8 cellular contexts compared by ENCODE assay signal in genomic region chr9:34125681-34126206, GRCh38. TPM values are rescaled to one million over a fixed set of nuclear protein-coding genes. Genes with fewer than 3 reads are reported as not detected.
A peak's percentile ranks its signal among the peaks of the same experiment; 100 is the strongest.
DNase-seq lines count a peak whose midpoint lies in the region; ATAC-seq and TF ChIP-seq lines count a peak whose summit lies in the region.

No MANE protein-coding gene starts in this region.

- H3K36me3 ChIP-seq in Panc1 (ENCODE audit: control insufficient read depth, insufficient read depth, low read length) (peaks cover 7% of the 10 kb centered on the region), duodenal mucosa (ENCODE audit: control insufficient read depth in 1 of 2, insufficient read depth in 2 of 2, low read length in 2 of 2) (peaks cover 2 to 18% of the 10 kb centered on the region in 2 donors)

- H3K4me3 ChIP-seq in Panc1 (ENCODE audit: low read depth in 2 of 2, low read length in 2 of 2) (peak overlapping the region; percentile 86 to 90), duodenal mucosa (ENCODE audit: low read depth in 1 of 2, low read length in 2 of 2) (peak overlapping the region; percentile 83 to 97), mononuclear cell (ENCODE audit: low read length) (peak overlapping the region; percentile 60)

- ATAC-seq in Panc1 (peak; percentile 25), GM18519 (IDR thresholded peaks at IDR 0.05; ENCODE audit: low FRiP score, unreplicated experiment) (no peak), GM19324 (IDR thresholded peaks at IDR 0.05; ENCODE audit: low FRiP score, unreplicated experiment) (no peak)

- H3K27me3 ChIP-seq in Panc1 (ENCODE audit: control insufficient read depth, insufficient read depth, low read length) (no peaks in the 10 kb centered on the region), duodenal mucosa (ENCODE audit: control insufficient read depth in 1 of 2, insufficient read depth in 2 of 2, low read length in 2 of 2) (no peaks in the 10 kb centered on the region), mononuclear cell (ENCODE audit: insufficient read depth, low read length) (peaks cover 4% of the 10 kb centered on the region)

- no TSS peak for BruUV-seq in Panc1 (replicated peaks; lab: Mats Ljungman, UMichigan)

- H3K9me3 ChIP-seq in Panc1 (ENCODE audit: control insufficient read depth, insufficient read depth, low read depth, low read length) (no peaks in the 10 kb centered on the region), duodenal mucosa (ENCODE audit: control insufficient read depth in 1 of 2, low read length in 2 of 2) (no peaks in the 10 kb centered on the region), mononuclear cell (ENCODE audit: low read depth, low read length) (no peaks in the 10 kb centered on the region)

- peak overlapping the region; percentile 94 to 97 for H3K9ac ChIP-seq in duodenal mucosa (ENCODE audit: low read depth in 1 of 2, low read length in 2 of 2)

- CTCF ChIA-PET in Panc1 (lab: Charles Lee) = no interaction called here

- no peak for TF ChIP-seq CTCF in Panc1 (IDR thresholded peaks at IDR 0.05)

- in situ Hi-C loops in Panc1 (cut with HindIII; ENCODE audit: low pct_unique_long_range_greater_than_20kb, low sequenced_read_pairs) = no loop called here

- DNase-seq in activated CD8-positive, alpha-beta memory T cell treated with anti-CD3 and anti-CD28 coated beads for 24 hours = peak; percentile 57
- DNase-seq in activated CD8-positive, alpha-beta memory T cell treated with anti-CD3 and anti-CD28 coated beads, Interleukin-2, amount 50 U/mL, for 4 hours = no peak
- DNase-seq in Panc1 (ENCODE audit: low read depth, low spot score) = no peak
- DNase-seq in 8988T = no peak

- peak overlapping the region; percentile 92 for H3K27ac ChIP-seq in Panc1 (ENCODE audit: low read length)
- H3K27ac ChIP-seq in duodenal mucosa (ENCODE audit: low read depth, low read length) = peak overlapping the region; percentile 85

- H3K4me1 ChIP-seq in Panc1 (ENCODE audit: control insufficient read depth, insufficient read depth, low read length) = peaks cover 17% of the 10 kb centered on the region
- peaks cover 29 to 38% of the 10 kb centered on the region in 2 donors for H3K4me1 ChIP-seq in duodenal mucosa (ENCODE audit: control insufficient read depth in 1 of 2, insufficient read depth in 2 of 2, low read length in 2 of 2)
- peaks cover 49% of the 10 kb centered on the region for H3K4me1 ChIP-seq in mononuclear cell (ENCODE audit: insufficient read depth, low read length)

- intact Hi-C loops in Panc1 (cut with micrococcal nuclease; ENCODE audit: unreplicated experiment) = no loop called here

- POLR2A ChIA-PET in Panc1 (lab: Charles Lee) = interaction anchor here (0.6 kb wide), 1 partner anchor 44 kb away, joined by 3 read pairs; no protein-coding TSS in a partner anchor

RNA-seq across cellular contexts. Expression of gene DCAF12, which starts 0.8 kb away (rescaled TPM):
- total RNA-seq in Panc1 (2021; ENCODE audit: unreplicated experiment) (38.3 TPM), mononuclear cell (6.6 TPM)
- 25.2 TPM for polyA plus RNA-seq in Panc1 (2012; ENCODE audit: insufficient read length)

RNA-seq across cellular contexts. Expression of gene UBAP1, which starts 53.1 kb away (rescaled TPM):
- total RNA-seq in Panc1 (2021; ENCODE audit: unreplicated experiment) = 55.3 TPM
- 44.9 TPM for polyA plus RNA-seq in Panc1 (2012; ENCODE audit: insufficient read length)
- 79.0 TPM for total RNA-seq in mononuclear cell
